1 cellular context compared by ENCODE assay signal in the genomic region with DNA sequence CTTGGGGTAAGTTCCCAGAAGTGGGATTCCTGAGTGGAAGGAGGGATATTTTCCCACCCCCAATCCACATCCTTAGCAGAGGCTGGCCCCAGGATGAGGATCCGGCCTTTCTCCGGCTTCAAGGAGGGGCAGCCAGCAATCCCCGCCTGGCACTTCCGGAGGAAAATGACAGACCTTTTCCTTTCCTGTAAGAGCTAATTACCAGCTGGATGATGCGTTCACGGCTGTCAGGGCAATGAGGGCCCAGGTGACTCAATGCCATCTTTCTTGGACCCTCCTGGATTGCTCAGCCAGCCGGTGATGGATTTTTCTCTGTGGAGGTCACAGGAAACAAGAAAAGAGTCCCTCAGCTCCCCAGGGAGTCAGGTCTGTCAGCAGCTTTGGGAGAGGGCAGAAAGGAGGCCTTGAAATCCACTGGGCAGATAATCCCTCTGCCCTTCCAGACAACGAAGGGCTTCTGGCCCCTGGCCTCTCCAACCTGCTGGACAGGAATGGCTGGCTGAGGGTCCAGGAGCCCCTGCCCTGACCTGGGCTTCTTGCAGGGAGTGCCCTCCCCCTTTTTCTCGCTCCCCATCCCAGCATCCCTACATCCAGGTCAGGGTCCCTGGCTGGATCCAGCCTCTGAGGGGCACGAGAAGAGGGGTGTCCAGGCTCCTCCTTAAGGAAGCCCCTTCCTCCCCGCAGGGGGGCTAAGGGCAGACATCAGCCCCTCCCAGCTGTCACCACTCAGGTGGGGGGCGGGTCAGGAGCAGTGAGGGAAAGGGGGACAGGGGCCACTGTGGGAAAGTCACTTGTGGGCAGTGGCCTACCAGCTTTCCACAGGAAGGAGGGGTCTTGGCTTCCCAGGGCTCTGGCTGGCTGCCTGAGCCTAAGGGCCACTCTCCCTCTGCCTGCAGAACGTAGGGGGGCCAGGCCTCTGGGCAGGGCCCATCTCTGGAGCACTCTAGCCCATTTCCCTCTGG.
TF ChIP-seq lines count a peak whose summit lies in the region.

No MANE protein-coding gene starts in this region.

TF ChIP-seq in HEK293, 187 proteins besides CTCF, POLR2A, EP300 and RAD21 (continued from another document):
- TF ChIP-seq, protein P1, sequence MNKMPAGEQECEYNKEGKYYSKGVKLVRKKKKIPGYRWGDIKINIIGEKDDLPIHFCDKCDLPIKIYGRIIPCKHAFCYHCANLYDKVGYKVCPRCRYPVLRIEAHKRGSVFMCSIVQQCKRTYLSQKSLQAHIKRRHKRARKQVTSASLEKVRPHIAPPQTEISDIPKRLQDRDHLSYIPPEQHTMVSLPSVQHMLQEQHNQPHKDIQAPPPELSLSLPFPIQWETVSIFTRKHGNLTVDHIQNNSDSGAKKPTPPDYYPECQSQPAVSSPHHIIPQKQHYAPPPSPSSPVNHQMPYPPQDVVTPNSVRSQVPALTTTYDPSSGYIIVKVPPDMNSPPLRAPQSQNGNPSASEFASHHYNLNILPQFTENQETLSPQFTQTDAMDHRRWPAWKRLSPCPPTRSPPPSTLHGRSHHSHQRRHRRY (tag by site-specific recombination; IDR thresholded peaks at IDR 0.05): no peak
- TF ChIP-seq IKZF3 (tag by site-specific recombination; IDR thresholded peaks at IDR 0.05) (0 out of 2 replicates have a peak, but pooled peaks have one; percentile 14), OVOL3 (tag by site-specific recombination; IDR thresholded peaks at IDR 0.05) (no peak), GLIS1 (tag by site-specific recombination; IDR thresholded peaks at IDR 0.05) (peak; percentile 77), SP2 (tag by site-specific recombination; IDR thresholded peaks at IDR 0.05) (peak; percentile 28; the same call in 1 of the 2 replicates), ZNF239 (tag by site-specific recombination; IDR thresholded peaks at IDR 0.05) (no peak), GLI4 (tag by site-specific recombination; IDR thresholded peaks at IDR 0.05) (no peak), TRIM28 (IDR thresholded peaks at IDR 0.05; ENCODE audit: borderline replicate concordance, low read length) (no peak), ZNF221 (tag by site-specific recombination; IDR thresholded peaks at IDR 0.05; ENCODE audit: borderline replicate concordance) (no peak), KLF17 (tag by site-specific recombination; IDR thresholded peaks at IDR 0.05) (peak; percentile 93), ZNF596 (tag by site-specific recombination; IDR thresholded peaks at IDR 0.05) (no peak), SP7 (tag by site-specific recombination; IDR thresholded peaks at IDR 0.05) (peak; percentile 46), ZNF555 (tag by site-specific recombination; conservative IDR thresholded peaks at IDR 0.05) (no peak), ZNF280C (tag by site-specific recombination; IDR thresholded peaks at IDR 0.05) (no peak)
- TF ChIP-seq, protein P2, sequence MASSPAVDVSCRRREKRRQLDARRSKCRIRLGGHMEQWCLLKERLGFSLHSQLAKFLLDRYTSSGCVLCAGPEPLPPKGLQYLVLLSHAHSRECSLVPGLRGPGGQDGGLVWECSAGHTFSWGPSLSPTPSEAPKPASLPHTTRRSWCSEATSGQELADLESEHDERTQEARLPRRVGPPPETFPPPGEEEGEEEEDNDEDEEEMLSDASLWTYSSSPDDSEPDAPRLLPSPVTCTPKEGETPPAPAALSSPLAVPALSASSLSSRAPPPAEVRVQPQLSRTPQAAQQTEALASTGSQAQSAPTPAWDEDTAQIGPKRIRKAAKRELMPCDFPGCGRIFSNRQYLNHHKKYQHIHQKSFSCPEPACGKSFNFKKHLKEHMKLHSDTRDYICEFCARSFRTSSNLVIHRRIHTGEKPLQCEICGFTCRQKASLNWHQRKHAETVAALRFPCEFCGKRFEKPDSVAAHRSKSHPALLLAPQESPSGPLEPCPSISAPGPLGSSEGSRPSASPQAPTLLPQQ (tag by site-specific recombination; IDR thresholded peaks at IDR 0.05): no peak
TF ChIP-seq in HEK293: peak in this region for 5.
